23 cellular contexts compared by ENCODE assay signal in the genomic region with DNA sequence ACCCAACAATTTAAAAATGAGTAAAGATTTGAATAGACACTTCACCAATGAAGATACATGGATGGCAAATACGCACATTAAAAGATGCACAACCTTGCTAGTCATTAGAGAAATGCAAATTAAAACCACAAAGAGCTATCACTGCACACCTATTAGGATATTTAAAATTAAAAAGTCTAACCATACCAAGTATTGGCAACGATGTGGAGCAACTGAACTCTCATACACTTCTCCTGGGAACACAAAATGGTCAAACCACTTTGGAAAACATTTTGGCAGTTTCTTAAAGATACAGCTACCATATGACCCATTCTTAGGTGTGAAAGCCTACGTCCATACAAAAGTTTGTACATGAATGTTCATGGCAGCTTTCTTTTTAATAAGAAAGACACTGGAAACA. TPM values are rescaled to one million over a fixed set of nuclear protein-coding genes. Genes with fewer than 3 reads are reported as not detected.
DNase-seq lines count a peak whose midpoint lies in the region; ATAC-seq, FAIRE-seq and TF ChIP-seq lines count a peak whose summit lies in the region.
"Had no signal": no experiment of that assay in that cellular context is flagged by ENCODE, and none has a peak within 500 bp of the region (broad histone marks: within the 10 kb centered on the region; RNA-seq: fewer than 3 reads in every experiment).

No MANE protein-coding gene starts in this region.

- no peak overlapping the region for H3K9ac ChIP-seq in HepG2 (ENCODE audit: insufficient read depth, low read depth, low read length)
- no peak overlapping the region for H3K9ac ChIP-seq in HCT116 (ENCODE audit: low read length)
- H3K9ac ChIP-seq in K562 (ENCODE audit: insufficient read depth in 1 of 2, low read depth in 2 of 2, low read length in 2 of 2), result no peak overlapping the region

- H3K4me3 ChIP-seq in HepG2 (replicated peaks in 1 of 3; ENCODE audit: insufficient read depth in 1 of 3, low read depth in 2 of 3, low read length in 3 of 3) (no peak overlapping the region), right lobe of liver (no peak overlapping the region), HCT116 (replicated peaks in 1 of 2; ENCODE audit: low read depth in 1 of 2, low read length in 2 of 2) (no peak overlapping the region), K562 (no peak overlapping the region)

- H3K9me2 ChIP-seq in HCT116 (ENCODE audit: insufficient read depth), result no peaks in the 10 kb centered on the region

- no peak for TF ChIP-seq POLR2A in HepG2 (IDR thresholded peaks at IDR 0.05; ENCODE audit: insufficient read depth in 1 of 2, low read depth in 2 of 2, low read length in 2 of 2)
- no peak for TF ChIP-seq POLR2A in right lobe of liver (IDR thresholded peaks at IDR 0.05)
- no peak for TF ChIP-seq POLR2A in HCT116 (IDR thresholded peaks at IDR 0.05; ENCODE audit: borderline replicate concordance, extremely low read depth, insufficient read depth, insufficient read length)
- TF ChIP-seq POLR2A in K562 (conservative IDR thresholded peaks at IDR 0.05), result no peak

- TF ChIP-seq CTCF in HepG2 (CRISPR knock-in tag; IDR thresholded peaks at IDR 0.05) (no peak), right lobe of liver (IDR thresholded peaks at IDR 0.05) (no peak), HCT116 (IDR thresholded peaks at IDR 0.05 in 2 of 3, conservative IDR thresholded peaks at IDR 0.05 in 1 of 3; ENCODE audit: borderline replicate concordance in 1 of 3, insufficient read depth in 1 of 3, low read depth in 2 of 3, low read length in 2 of 3) (no peak), K562 (IDR thresholded peaks at IDR 0.05 in 2 of 3, conservative IDR thresholded peaks at IDR 0.05 in 1 of 3; ENCODE audit: insufficient read depth in 2 of 3, low read depth in 1 of 3, low read length in 3 of 3) (no peak)

- H4K20me1 ChIP-seq in HepG2 (ENCODE audit: insufficient read depth, low read length) (no peaks in the 10 kb centered on the region), HCT116 (ENCODE audit: insufficient read depth) (no peaks in the 10 kb centered on the region), K562 (replicated peaks; ENCODE audit: control insufficient read depth, insufficient read depth, low read length) (no peaks in the 10 kb centered on the region)

- BruUV-seq in HepG2 (replicated peaks; lab: Mats Ljungman, UMichigan) (no TSS peak), HCT116 (replicated peaks; lab: Mats Ljungman, UMichigan) (no TSS peak), K562 (replicated peaks; lab: Mats Ljungman, UMichigan) (no TSS peak)

- POLR2A ChIA-PET in HepG2 (lab: Yijun Ruan, JAX), result no interaction called here
- POLR2A ChIA-PET in HCT116 (lab: Charles Lee), result no interaction called here
- POLR2A ChIA-PET in K562 (lab: Yijun Ruan, JAX), result no interaction called here

- intact Hi-C loops in HepG2 (cut with micrococcal nuclease; ENCODE audit: unreplicated experiment), result no loop called here
- intact Hi-C loops in right lobe of liver (cut with DNase I), result no loop called here
- intact Hi-C loops in HCT116 (cut with micrococcal nuclease), result no loop called here
- intact Hi-C loops in K562 (cut with micrococcal nuclease), result no loop called here

- RAD21 ChIA-PET in HCT116 (lab: Charles Lee; ENCODE audit: low non-redundant PET in 1 of 2, low total read pairs in 2 of 2, uncharacterized antibody in 2 of 2, unreplicated experiment in 2 of 2), result no interaction called here

- H3K27ac ChIP-seq in HepG2 (ENCODE audit: extremely low read length, insufficient read depth, low read length), result no peak overlapping the region
- no peak overlapping the region for H3K27ac ChIP-seq in right lobe of liver
- no peak overlapping the region for H3K27ac ChIP-seq in HCT116 (ENCODE audit: low read depth, low read length)
- H3K27ac ChIP-seq in K562 (ENCODE audit: extremely low read depth, low read depth, low read length), result no peak overlapping the region
- H3K27ac ChIP-seq: 22Rv1, C4-2B had no signal

- no peak for DNase-seq in HepG2 (ENCODE audit: low spot score)
- DNase-seq in right lobe of liver, result no peak
- DNase-seq in HCT116 (ENCODE audit: low read depth, low spot score), result no peak
- DNase-seq in K562 (ENCODE audit: extremely low read depth in 1 of 4, low spot score in 3 of 4), result no peak
- DNase-seq in NCI-H2107 treated with DMSO at 0.1 percent for 48 hours (lab: John Stamatoyannopoulos, UW; ENCODE audit: unreplicated experiment), result no peak
- no peak for DNase-seq in SIG-M5 treated with dmso at 0.1 percent for 504 hours (lab: John Stamatoyannopoulos, UW; ENCODE audit: unreplicated experiment)
- DNase-seq in NCI-H1105 (lab: John Stamatoyannopoulos, UW), result no peak
- DNase-seq: ACHN; AML-193; BE2C; Caco-2; CD4-positive, CD25-positive, alpha-beta regulatory T cell; CD8-positive, alpha-beta T cell; DMS153; DND-41; GOT3; H7; HCEC 1CT; HFFc6 had no signal

- no peak overlapping the region for H3K4me2 ChIP-seq in HepG2 (ENCODE audit: low read depth, low read length)
- H3K4me2 ChIP-seq in HCT116 (ENCODE audit: low read length), result no peak overlapping the region
- no peak overlapping the region for H3K4me2 ChIP-seq in K562 (ENCODE audit: insufficient read depth, low read length)

- H2AFZ ChIP-seq in HepG2 (ENCODE audit: low read length), result no peak overlapping the region
- no peak overlapping the region for H2AFZ ChIP-seq in HCT116 (ENCODE audit: low read depth, low read length, poor library complexity, severe bottlenecking)
- H2AFZ ChIP-seq in K562 (ENCODE audit: low read depth, low read length), result no peak overlapping the region

- ATAC-seq in HepG2 (no peak), right lobe of liver (no peak), HCT116 (no peak), K562 (no peak)
- ATAC-seq: CD8-positive, alpha-beta T cell had no signal

- CTCF ChIA-PET in HepG2 (lab: Yijun Ruan, JAX; ENCODE audit: low intra/inter-chr PET ratio, low total read pairs), result no interaction called here
- CTCF ChIA-PET in HCT116 (lab: Charles Lee), result no interaction called here
- CTCF ChIA-PET in K562 (lab: Yijun Ruan, JAX; ENCODE audit: low intra/inter-chr PET ratio), result interaction anchor here (0.5 kb wide), 1 partner anchor 200 kb away, joined by 5 read pairs; no protein-coding TSS in a partner anchor

- H3K36me3 ChIP-seq in HepG2 (replicated peaks in 1 of 2; ENCODE audit: control insufficient read depth in 1 of 2, insufficient read depth in 2 of 2, low read length in 2 of 2) (peaks cover 15 to 69% of the 10 kb centered on the region in 2 experiments), right lobe of liver (peaks cover 0 to 13% (median 3%) of the 10 kb centered on the region in 4 donors), HCT116 (ENCODE audit: control insufficient read depth in 1 of 2, insufficient read depth in 2 of 2, low read length in 2 of 2) (peaks cover 19 to 84% of the 10 kb centered on the region in 2 experiments), K562 (ENCODE audit: control insufficient read depth, insufficient read depth, low read length) (peaks cover 88% of the 10 kb centered on the region)

- FAIRE-seq in HepG2 (lab: Jason Lieb, UNC) (peak; percentile 4), K562 (lab: Jason Lieb, UNC) (no peak)
- FAIRE-seq: A204.1, GM12892 had no signal

- no peaks in the 10 kb centered on the region for H3K9me1 ChIP-seq in K562 (ENCODE audit: control insufficient read depth, insufficient read depth, low read length)

- 99% methylated on average over 3 of the region's 3 CpGs for WGBS in HepG2 (ENCODE audit: low lambda C conversion rate)
- WGBS in right lobe of liver (ENCODE audit: insufficient coverage, low coverage, low lambda C conversion rate, missing lambda C conversion rate), result 97% methylated on average over 3 of the region's 3 CpGs
- WGBS in K562 (ENCODE audit: insufficient coverage, low coverage, missing lambda C conversion rate), result 91% methylated on average over 3 of the region's 3 CpGs

- H3K4me1 ChIP-seq in HepG2 (ENCODE audit: insufficient read depth, low read length) (no peaks in the 10 kb centered on the region), right lobe of liver (no peaks in the 10 kb centered on the region), HCT116 (ENCODE audit: control insufficient read depth in 1 of 2, insufficient read depth in 2 of 2, low read length in 2 of 2) (no peaks in the 10 kb centered on the region), K562 (replicated peaks in 1 of 2; ENCODE audit: control insufficient read depth in 2 of 2, insufficient read depth in 2 of 2, low read length in 2 of 2) (no peaks in the 10 kb centered on the region)
- H3K4me1 ChIP-seq: BE2C, Caco-2 had no signal

- TF ChIP-seq EP300 in HepG2 (IDR thresholded peaks at IDR 0.05; ENCODE audit: low read depth in 2 of 2, low read length in 2 of 2), result no peak
- TF ChIP-seq EP300 in HepG2 (CRISPR knock-in tag; IDR thresholded peaks at IDR 0.05; ENCODE audit: borderline replicate concordance), result no peak
- no peak for TF ChIP-seq EP300 in K562 (IDR thresholded peaks at IDR 0.05; ENCODE audit: low read length)

- no peak for TF ChIP-seq RAD21 in HepG2 (CRISPR knock-in tag; IDR thresholded peaks at IDR 0.05)
- no peak for TF ChIP-seq RAD21 in HCT116 (IDR thresholded peaks at IDR 0.05; ENCODE audit: low read depth)
- no peak for TF ChIP-seq RAD21 in K562 (CRISPR knock-in tag; conservative IDR thresholded peaks at IDR 0.05 in 1 of 2, IDR thresholded peaks at IDR 0.05 in 1 of 2)

- H3K9me3 ChIP-seq in HepG2 (ENCODE audit: low read length) (peaks cover 21% of the 10 kb centered on the region), right lobe of liver (peaks cover 0 to 5% (median 0%) of the 10 kb centered on the region in 4 donors), HCT116 (ENCODE audit: control insufficient read depth in 1 of 2, insufficient read depth in 1 of 2, low read depth in 1 of 2, low read length in 2 of 2) (peaks cover 10 to 12% of the 10 kb centered on the region in 2 experiments; a peak in 2 of 4 replicates), K562 (replicated peaks; ENCODE audit: control insufficient read depth, insufficient read depth, low read depth, low read length) (peaks cover 14% of the 10 kb centered on the region)
- H3K9me3 ChIP-seq: BE2C had no signal

- H3K27me3 ChIP-seq in HepG2 (ENCODE audit: control insufficient read depth in 1 of 2, insufficient read depth in 2 of 2, low read length in 2 of 2), result no peaks in the 10 kb centered on the region
- no peaks in the 10 kb centered on the region for H3K27me3 ChIP-seq in right lobe of liver
- no peaks in the 10 kb centered on the region for H3K27me3 ChIP-seq in HCT116 (ENCODE audit: insufficient read depth, low read length)
- no peaks in the 10 kb centered on the region for H3K27me3 ChIP-seq in K562 (ENCODE audit: control insufficient read depth in 2 of 2, insufficient read depth in 2 of 2, low read length in 2 of 2)
- H3K27me3 ChIP-seq: BE2C had no signal

- H3K79me2 ChIP-seq in HepG2 (ENCODE audit: insufficient read depth, low read length) (no peaks in the 10 kb centered on the region), HCT116 (ENCODE audit: insufficient read depth, low read length) (peaks cover 19% of the 10 kb centered on the region; the same call in 1 of the 2 replicates), K562 (ENCODE audit: control insufficient read depth, insufficient read depth, low read length) (no peaks in the 10 kb centered on the region)

- in situ Hi-C loops in HepG2 (cut with HindIII; ENCODE audit: extremely low pct_ligation_motif_present, low pct_unique_long_range_greater_than_20kb), result no loop called here
- in situ Hi-C loops in K562 (cut with MboI), result no loop called here

RNA-seq across cellular contexts. Expression of a gene that starts 36.1 kb away (rescaled TPM):
- 10.3 and 11.5 TPM in 2 replicates for total RNA-seq in HepG2 (2016; rRNA removed; fragmentation: Illumina TruSeq; extraction: Trizol)
- total RNA-seq in HepG2 (2016; cell fraction: cytosol; rRNA removed; fragmentation: Illumina TruSeq; extraction: Trizol; ENCODE audit: low read depth), result 4.4 TPM in 2 replicates
- 8.3 and 9.2 TPM in 2 replicates for total RNA-seq in HepG2 (2016; cell fraction: insoluble cytoplasmic fraction; rRNA removed; fragmentation: Illumina TruSeq; extraction: Trizol)
- 5.2 and 5.6 TPM in 2 replicates for total RNA-seq in HepG2 (2016; cell fraction: membrane; rRNA removed; fragmentation: Illumina TruSeq; extraction: Trizol)
- total RNA-seq in HepG2 (2016; cell fraction: nucleus; rRNA removed; fragmentation: Illumina TruSeq; extraction: Trizol), result 12.0 and 14.1 TPM in 2 replicates
- polyA plus RNA-seq in HepG2 (2011; rRNA removed), result 2.3 and 3.0 TPM in 2 replicates
- 0.93 and 1.1 TPM in 2 replicates for polyA plus RNA-seq in HepG2 (2011; cell fraction: cytosol; rRNA removed)
- 2.5 and 2.6 TPM in 2 replicates for polyA plus RNA-seq in HepG2 (2011; cell fraction: nucleus; rRNA removed)
- 2.2 and 2.3 TPM in 2 replicates for polyA plus RNA-seq in HepG2 (2012)
- 0.51 and 0.57 TPM in 2 replicates for polyA plus RNA-seq in HepG2 (2016; cell fraction: cytosol; fragmentation: Illumina TruSeq; extraction: Trizol; ENCODE audit: low read depth)
- polyA plus RNA-seq in HepG2 (2016; cell fraction: insoluble cytoplasmic fraction; fragmentation: Illumina TruSeq; extraction: Trizol; ENCODE audit: low read depth), result 4.7 and 4.8 TPM in 2 replicates
- 1.5 and 2.1 TPM in 2 replicates for polyA plus RNA-seq in HepG2 (2016; cell fraction: membrane; fragmentation: Illumina TruSeq; extraction: Trizol; ENCODE audit: low read depth)
- 10.1 and 10.3 TPM in 2 replicates for polyA plus RNA-seq in HepG2 (2016; cell fraction: nucleus; fragmentation: Illumina TruSeq; extraction: Trizol; ENCODE audit: insufficient read depth, low read depth)
- polyA minus RNA-seq in HepG2 (2011; rRNA and poly(A)+ RNA removed; ENCODE audit: low replicate concordance), result 3.8 and 5.9 TPM in 2 replicates
- 1.4 and 2.8 TPM in 2 replicates for polyA minus RNA-seq in HepG2 (2011; cell fraction: cytosol; rRNA and poly(A)+ RNA removed)
- 8.9 and 12.3 TPM in 2 replicates for polyA minus RNA-seq in HepG2 (2011; cell fraction: nucleus; rRNA and poly(A)+ RNA removed)
- total RNA-seq in right lobe of liver, result 1 to 10 TPM; 1.7 to 5.0 (median 3.0) TPM
- 14.5 TPM for total RNA-seq in HCT116 (2021; ENCODE audit: unreplicated experiment)
- polyA plus RNA-seq in HCT116 (2012), result 3.0 and 5.6 TPM in 2 replicates
- total RNA-seq in K562 (2011; cell fraction: chromatin; rRNA removed; ENCODE audit: low replicate concordance), result 28.6 and 101 TPM in 2 replicates
- total RNA-seq in K562 (2011; cell fraction: nucleolus; rRNA removed), result 15.3 and 118 TPM in 2 replicates
- 19.7 and 20.5 TPM in 2 replicates for total RNA-seq in K562 (2011; cell fraction: nucleoplasm; rRNA removed)
- 8.8 and 10.5 TPM in 2 replicates for total RNA-seq in K562 (2014; rRNA removed)
- 21.4 and 22.2 TPM in 2 replicates for total RNA-seq in K562 (2014; rRNA removed; fragmentation: Illumina TruSeq; extraction: Trizol)
- 19.5 and 19.6 TPM in 2 replicates for total RNA-seq in K562 (2015; rRNA removed; fragmentation: Illumina TruSeq; extraction: Trizol)
- total RNA-seq in K562 (2021), result 10.5 and 13.0 TPM in 2 replicates
- 7.6 and 10.5 TPM in 2 replicates for polyA plus RNA-seq in K562 (2011; rRNA removed)
- 2.8 and 4.0 TPM in 2 replicates for polyA plus RNA-seq in K562 (2011; cell fraction: cytosol; rRNA removed)
- polyA plus RNA-seq in K562 (2011; cell fraction: nucleus; rRNA removed), result 8.5 and 9.4 TPM in 2 replicates
- polyA plus RNA-seq in K562 (2012), result 7.7 and 11.3 TPM in 2 replicates
- polyA plus RNA-seq in K562 (2014; fragmentation: Illumina TruSeq; extraction: Trizol), result 13.9 and 15.5 TPM in 2 replicates
- 10 to 100 TPM; 15.6 to 22.0 TPM for polyA plus RNA-seq in K562 (2014; fragmentation: Nextera tagmentation; extraction: Ambion mirVana)
- 8.3 and 10.0 TPM in 2 replicates for polyA plus RNA-seq in K562 (2014; rRNA removed)
- 18.7 and 20.0 TPM in 2 replicates for polyA minus RNA-seq in K562 (2011; rRNA and poly(A)+ RNA removed)
- 5.4 and 6.3 TPM in 2 replicates for polyA minus RNA-seq in K562 (2011; cell fraction: cytosol; rRNA and poly(A)+ RNA removed)
- polyA minus RNA-seq in K562 (2011; cell fraction: nucleus; rRNA and poly(A)+ RNA removed), result 13.6 and 16.2 TPM in 2 replicates

RNA-seq across cellular contexts. Expression of a gene that starts 39.2 kb away (rescaled TPM):
- total RNA-seq in HepG2 (2016; rRNA removed; fragmentation: Illumina TruSeq; extraction: Trizol), result 44.3 and 68.8 TPM in 2 replicates
- total RNA-seq in HepG2 (2016; cell fraction: cytosol; rRNA removed; fragmentation: Illumina TruSeq; extraction: Trizol; ENCODE audit: low read depth), result 20.7 and 23.6 TPM in 2 replicates
- total RNA-seq in HepG2 (2016; cell fraction: insoluble cytoplasmic fraction; rRNA removed; fragmentation: Illumina TruSeq; extraction: Trizol), result 42.7 and 64.8 TPM in 2 replicates
- 49.3 and 50.1 TPM in 2 replicates for total RNA-seq in HepG2 (2016; cell fraction: membrane; rRNA removed; fragmentation: Illumina TruSeq; extraction: Trizol)
- 30.7 and 31.3 TPM in 2 replicates for total RNA-seq in HepG2 (2016; cell fraction: nucleus; rRNA removed; fragmentation: Illumina TruSeq; extraction: Trizol)
- polyA plus RNA-seq in HepG2 (2011; rRNA removed), result 5.9 and 9.0 TPM in 2 replicates
- polyA plus RNA-seq in HepG2 (2011; cell fraction: cytosol; rRNA removed), result 3.1 and 5.2 TPM in 2 replicates
- polyA plus RNA-seq in HepG2 (2011; cell fraction: nucleus; rRNA removed), result 4.5 and 5.0 TPM in 2 replicates
- 12.7 and 17.6 TPM in 2 replicates for polyA plus RNA-seq in HepG2 (2012)
- 13.6 and 17.0 TPM in 2 replicates for polyA plus RNA-seq in HepG2 (2016; cell fraction: cytosol; fragmentation: Illumina TruSeq; extraction: Trizol; ENCODE audit: low read depth)
- polyA plus RNA-seq in HepG2 (2016; cell fraction: insoluble cytoplasmic fraction; fragmentation: Illumina TruSeq; extraction: Trizol; ENCODE audit: low read depth), result 54.6 and 59.6 TPM in 2 replicates
- 29.4 and 34.4 TPM in 2 replicates for polyA plus RNA-seq in HepG2 (2016; cell fraction: membrane; fragmentation: Illumina TruSeq; extraction: Trizol; ENCODE audit: low read depth)
- polyA plus RNA-seq in HepG2 (2016; cell fraction: nucleus; fragmentation: Illumina TruSeq; extraction: Trizol; ENCODE audit: insufficient read depth, low read depth), result 25.2 and 27.2 TPM in 2 replicates
- 14.8 and 22.1 TPM in 2 replicates for polyA minus RNA-seq in HepG2 (2011; rRNA and poly(A)+ RNA removed; ENCODE audit: low replicate concordance)
- polyA minus RNA-seq in HepG2 (2011; cell fraction: cytosol; rRNA and poly(A)+ RNA removed), result 12.4 and 12.8 TPM in 2 replicates
- 27.1 and 31.3 TPM in 2 replicates for polyA minus RNA-seq in HepG2 (2011; cell fraction: nucleus; rRNA and poly(A)+ RNA removed)
- total RNA-seq in right lobe of liver, result 1 to 10 TPM; 2.8 to 6.0 (median 4.1) TPM
- 26.6 TPM for total RNA-seq in HCT116 (2021; ENCODE audit: unreplicated experiment)
- 5.7 and 9.5 TPM in 2 replicates for polyA plus RNA-seq in HCT116 (2012)
- total RNA-seq in K562 (2011; cell fraction: chromatin; rRNA removed; ENCODE audit: low replicate concordance), result 16.3 and 60.2 TPM in 2 replicates
- 9.0 and 13.4 TPM in 2 replicates for total RNA-seq in K562 (2011; cell fraction: nucleolus; rRNA removed)
- 27.8 and 58.1 TPM in 2 replicates for total RNA-seq in K562 (2011; cell fraction: nucleoplasm; rRNA removed)
- 26.4 and 28.1 TPM in 2 replicates for total RNA-seq in K562 (2014; rRNA removed)
- total RNA-seq in K562 (2014; rRNA removed; fragmentation: Illumina TruSeq; extraction: Trizol), result 49.6 and 53.5 TPM in 2 replicates
- total RNA-seq in K562 (2015; rRNA removed; fragmentation: Illumina TruSeq; extraction: Trizol), result 37.5 and 41.3 TPM in 2 replicates
- 32.6 and 36.6 TPM in 2 replicates for total RNA-seq in K562 (2021)
- 28.3 and 40.6 TPM in 2 replicates for polyA plus RNA-seq in K562 (2011; rRNA removed)
- polyA plus RNA-seq in K562 (2011; cell fraction: cytosol; rRNA removed), result 9.8 and 14.4 TPM in 2 replicates
- 9.0 and 12.6 TPM in 2 replicates for polyA plus RNA-seq in K562 (2011; cell fraction: nucleus; rRNA removed)
- 25.8 and 41.8 TPM in 2 replicates for polyA plus RNA-seq in K562 (2012)
- polyA plus RNA-seq in K562 (2014; fragmentation: Illumina TruSeq; extraction: Trizol), result 38.4 and 54.3 TPM in 2 replicates
- polyA plus RNA-seq in K562 (2014; fragmentation: Nextera tagmentation; extraction: Ambion mirVana), result 10 to 100 TPM; 41.7 to 45.7 TPM
- polyA plus RNA-seq in K562 (2014; rRNA removed), result 24.1 and 27.0 TPM in 2 replicates
- polyA minus RNA-seq in K562 (2011; rRNA and poly(A)+ RNA removed), result 54.9 and 57.6 TPM in 2 replicates
- 14.4 and 22.8 TPM in 2 replicates for polyA minus RNA-seq in K562 (2011; cell fraction: cytosol; rRNA and poly(A)+ RNA removed)
- polyA minus RNA-seq in K562 (2011; cell fraction: nucleus; rRNA and poly(A)+ RNA removed), result 18.8 and 29.1 TPM in 2 replicates

RNA-seq across cellular contexts. Expression of a gene that starts 41.4 kb away (rescaled TPM):
- not detected in 2 replicates for total RNA-seq in HepG2 (2016; rRNA removed; fragmentation: Illumina TruSeq; extraction: Trizol)
- total RNA-seq in HepG2 (2016; cell fraction: cytosol; rRNA removed; fragmentation: Illumina TruSeq; extraction: Trizol; ENCODE audit: low read depth), result not detected in 2 replicates
- not detected in 2 replicates for total RNA-seq in HepG2 (2016; cell fraction: insoluble cytoplasmic fraction; rRNA removed; fragmentation: Illumina TruSeq; extraction: Trizol)
- total RNA-seq in HepG2 (2016; cell fraction: membrane; rRNA removed; fragmentation: Illumina TruSeq; extraction: Trizol), result 0.43 TPM in 1 of 2 replicates, not detected in the other
- not detected in 2 replicates for total RNA-seq in HepG2 (2016; cell fraction: nucleus; rRNA removed; fragmentation: Illumina TruSeq; extraction: Trizol)
- not detected in 2 replicates for polyA plus RNA-seq in HepG2 (2011; rRNA removed)
- not detected in 2 replicates for polyA plus RNA-seq in HepG2 (2011; cell fraction: cytosol; rRNA removed)
- not detected in 2 replicates for polyA plus RNA-seq in HepG2 (2011; cell fraction: nucleus; rRNA removed)
- not detected in 2 replicates for polyA plus RNA-seq in HepG2 (2012)
- polyA plus RNA-seq in HepG2 (2016; cell fraction: cytosol; fragmentation: Illumina TruSeq; extraction: Trizol; ENCODE audit: low read depth), result not detected in 2 replicates
- polyA plus RNA-seq in HepG2 (2016; cell fraction: insoluble cytoplasmic fraction; fragmentation: Illumina TruSeq; extraction: Trizol; ENCODE audit: low read depth), result not detected in 2 replicates
- polyA plus RNA-seq in HepG2 (2016; cell fraction: membrane; fragmentation: Illumina TruSeq; extraction: Trizol; ENCODE audit: low read depth), result not detected in 2 replicates
- polyA plus RNA-seq in HepG2 (2016; cell fraction: nucleus; fragmentation: Illumina TruSeq; extraction: Trizol; ENCODE audit: insufficient read depth, low read depth), result not detected in 2 replicates
- polyA minus RNA-seq in HepG2 (2011; rRNA and poly(A)+ RNA removed; ENCODE audit: low replicate concordance), result not detected in 2 replicates
- not detected in 2 replicates for polyA minus RNA-seq in HepG2 (2011; cell fraction: cytosol; rRNA and poly(A)+ RNA removed)
- 1.1 TPM in 1 of 2 replicates, not detected in the other for polyA minus RNA-seq in HepG2 (2011; cell fraction: nucleus; rRNA and poly(A)+ RNA removed)
- total RNA-seq in right lobe of liver, result under 1 TPM in 1 of 6 experiments, not detected in 5; 0.51 TPM
- total RNA-seq in HCT116 (2021; ENCODE audit: unreplicated experiment), result 1.4 TPM
- polyA plus RNA-seq in HCT116 (2012), result 0.45 and 1.8 TPM in 2 replicates
- not detected in 2 replicates for total RNA-seq in K562 (2011; cell fraction: chromatin; rRNA removed; ENCODE audit: low replicate concordance)
- total RNA-seq in K562 (2011; cell fraction: nucleolus; rRNA removed), result not detected in 2 replicates
- not detected in 2 replicates for total RNA-seq in K562 (2011; cell fraction: nucleoplasm; rRNA removed)
- 1.7 TPM in 1 of 2 replicates, not detected in the other for total RNA-seq in K562 (2014; rRNA removed)
- total RNA-seq in K562 (2014; rRNA removed; fragmentation: Illumina TruSeq; extraction: Trizol), result 0.58 TPM in 1 of 2 replicates, not detected in the other
- total RNA-seq in K562 (2015; rRNA removed; fragmentation: Illumina TruSeq; extraction: Trizol), result not detected in 2 replicates
- total RNA-seq in K562 (2021), result not detected in 2 replicates
- polyA plus RNA-seq in K562 (2011; rRNA removed), result 0.51 TPM in 1 of 2 replicates, not detected in the other
- not detected in 2 replicates for polyA plus RNA-seq in K562 (2011; cell fraction: cytosol; rRNA removed)
- not detected in 2 replicates for polyA plus RNA-seq in K562 (2011; cell fraction: nucleus; rRNA removed)
- polyA plus RNA-seq in K562 (2012), result 0.44 and 0.48 TPM in 2 replicates
- 0.42 TPM in 1 of 2 replicates, not detected in the other for polyA plus RNA-seq in K562 (2014; fragmentation: Illumina TruSeq; extraction: Trizol)
- under 1 TPM; 0.50 to 0.77 TPM for polyA plus RNA-seq in K562 (2014; fragmentation: Nextera tagmentation; extraction: Ambion mirVana)
- 0.19 and 0.78 TPM in 2 replicates for polyA plus RNA-seq in K562 (2014; rRNA removed)
- polyA minus RNA-seq in K562 (2011; rRNA and poly(A)+ RNA removed), result not detected in 2 replicates
- polyA minus RNA-seq in K562 (2011; cell fraction: cytosol; rRNA and poly(A)+ RNA removed), result not detected in 2 replicates
- polyA minus RNA-seq in K562 (2011; cell fraction: nucleus; rRNA and poly(A)+ RNA removed), result not detected in 2 replicates
- total RNA-seq: Caco-2; CD4-positive, CD25-positive, alpha-beta regulatory T cell; CD8-positive, alpha-beta T cell; H7 had no signal
